ENCODE assay signal across 11 cellular contexts in the genomic region with DNA sequence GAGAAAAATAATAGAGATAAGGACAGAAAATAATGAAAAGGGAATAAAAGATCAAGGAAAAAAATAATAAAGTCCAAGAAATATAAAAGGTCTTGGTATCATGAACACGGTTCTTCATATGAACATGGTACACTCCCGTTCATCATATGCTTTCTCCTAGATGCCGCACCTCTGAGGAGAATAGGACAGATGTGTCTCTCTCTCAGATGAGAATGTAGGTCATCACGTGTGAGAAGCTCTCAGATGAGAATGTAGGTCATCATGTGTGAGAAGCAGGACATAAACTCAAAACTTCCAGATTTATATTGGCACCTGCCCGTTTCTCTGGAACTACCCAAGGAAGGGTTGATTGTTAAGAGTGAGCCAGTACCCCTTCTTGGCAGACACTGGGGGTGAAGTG. TPM values are rescaled to one million over a fixed set of nuclear protein-coding genes. Genes with fewer than 3 reads are reported as not detected.
"Had no signal": no experiment of that assay in that cellular context is flagged by ENCODE, and none has a peak within 500 bp of the region (broad histone marks: within the 10 kb centered on the region; RNA-seq: fewer than 3 reads in every experiment).

No MANE protein-coding gene starts in this region.

- H3K27ac ChIP-seq: GM23248, HL-60 had no signal

- ATAC-seq: HCT116, K562 had no signal

- H3K4me1 ChIP-seq: HAP-1 had no signal

- H3K27ac Mint-ChIP-seq: HFFc6 had no signal

- H3K9me3 ChIP-seq: HAP-1 had no signal

- H3K9me3 Mint-ChIP-seq: HFFc6 had no signal

- H3K4me3 ChIP-seq: GM23248, HAP-1, K562 had no signal

- DNase-seq: GM23248, GOT3, H7, HFFc6, IMR-90 had no signal

- H3K36me3 ChIP-seq: HAP-1 had no signal

- H3K9ac ChIP-seq: GM23248 had no signal

- H3K4me3 Mint-ChIP-seq: HFFc6 had no signal

RNA-seq across cellular contexts. Expression of a gene that starts 29.9 kb away (rescaled TPM):
- total RNA-seq: GM23248, H4, H7, HFFc6, HT1080, IMR-90, K562 had no signal
- polyA plus RNA-seq: GM23248, IMR-90, K562 had no signal

RNA-seq across cellular contexts. Expression of a gene that starts 52.5 kb away (rescaled TPM):
- total RNA-seq: GM23248, H4, H7, HFFc6, HT1080, IMR-90, K562 had no signal
- polyA plus RNA-seq: GM23248, IMR-90, K562 had no signal
